Comparison of ENCODE assay signal across 8 cellular contexts in genomic region chr15:38563723-38564519, GRCh38. TPM values are rescaled to one million over a fixed set of nuclear protein-coding genes. Genes with fewer than 3 reads are reported as not detected.
DNase-seq lines count a peak whose midpoint lies in the region; ATAC-seq and TF ChIP-seq lines count a peak whose summit lies in the region.

No MANE protein-coding gene starts in this region.

- H3K27ac ChIP-seq in adrenal gland (no peak overlapping the region), hepatocyte (no peak overlapping the region)

- H3K4me3 ChIP-seq in adrenal gland (peak overlapping the region in 3 of 4 donors; percentile 4 to 70 (median 57)), hepatocyte (peak overlapping the region; percentile 72)

- H3K9me3 ChIP-seq in adrenal gland (replicated peaks in 1 of 3) (no peaks in the 10 kb centered on the region), hepatocyte (ENCODE audit: low read depth) (no peaks in the 10 kb centered on the region)

- H3K4me1 ChIP-seq in adrenal gland (replicated peaks in 1 of 2) = peaks cover 0 to 12% of the 10 kb centered on the region in 2 donors
- no peaks in the 10 kb centered on the region for H3K4me1 ChIP-seq in hepatocyte (ENCODE audit: insufficient read depth)

- H3K9me2 ChIP-seq in hepatocyte (replicated peaks; ENCODE audit: insufficient read depth) = no peaks in the 10 kb centered on the region

- TF ChIP-seq CTCF in GM20000 (IDR thresholded peaks at IDR 0.05; ENCODE audit: extremely low read depth, missing control alignments) (peak; percentile 96), adrenal gland (IDR thresholded peaks at IDR 0.05) (peak; percentile 60 to 84 (median 76)), hepatocyte (IDR thresholded peaks at IDR 0.05; ENCODE audit: poor library complexity) (peak; percentile 92)

- no peak for TF ChIP-seq POLR2A in adrenal gland (IDR thresholded peaks at IDR 0.05)

- H3K27me3 ChIP-seq in adrenal gland (peaks cover 10% of the 10 kb centered on the region), hepatocyte (peaks cover 52% of the 10 kb centered on the region)

- in situ Hi-C loops in Caki2 (cut with HindIII; ENCODE audit: low pct_unique_long_range_greater_than_20kb, low sequenced_read_pairs) = no loop called here

- no peaks in the 10 kb centered on the region for H3K36me3 ChIP-seq in adrenal gland (replicated peaks in 1 of 2)
- H3K36me3 ChIP-seq in hepatocyte (replicated peaks; ENCODE audit: insufficient read depth, low read depth) = no peaks in the 10 kb centered on the region

- intact Hi-C loops in adrenal gland (cut with DNase I) = loop anchor here (5.0 to 10.0 kb wide), 2 partner anchors 111 to 118 kb away; no protein-coding TSS in a partner anchor
- intact Hi-C loops in sciatic nerve (cut with DNase I) = loop anchor here (10.0 kb wide), 1 partner anchor 121 kb away; no protein-coding TSS in a partner anchor

- no peaks in the 10 kb centered on the region for H3K79me2 ChIP-seq in hepatocyte

- DNase-seq in Caki2 (ENCODE audit: low read depth) = peak; percentile 56
- DNase-seq in GM20000 (ENCODE audit: low spot score) = peak; percentile 86
- peak; percentile 75 for DNase-seq in HT-29 (ENCODE audit: low spot score)
- DNase-seq in SW480 (ENCODE audit: low spot score) = peak; percentile 38
- DNase-seq in adrenal gland = peak; percentile 59 to 75 (median 66)
- DNase-seq in hepatocyte (ENCODE audit: low spot score) = peak; percentile 83
- peak; percentile 78 for DNase-seq in sciatic nerve (ENCODE audit: low spot score)
- no peak for DNase-seq in NCI-H2107 treated with DMSO at 0.1 percent for 48 hours (lab: John Stamatoyannopoulos, UW; ENCODE audit: unreplicated experiment)

- peak; percentile 84 for ATAC-seq in sciatic nerve

- H4K20me1 ChIP-seq in hepatocyte (ENCODE audit: insufficient read depth, poor library complexity, severe bottlenecking) = no peaks in the 10 kb centered on the region

- H2AFZ ChIP-seq in hepatocyte = peak overlapping the region; percentile 86

- H3K4me2 ChIP-seq in hepatocyte = peak overlapping the region; percentile 100

- 11 to 57% (median 13%) methylated on average over 11 to 59 of the region's 59 CpGs for WGBS in adrenal gland, 4 donors
- WGBS in hepatocyte (ENCODE audit: low lambda C conversion rate, missing lambda C conversion rate) = 24% methylated on average over 26 of the region's 59 CpGs

RNA-seq across cellular contexts. Expression of gene RASGRP1, which starts 0.7 kb away (rescaled TPM):
- total RNA-seq in Caki2 (2014; rRNA removed; shearing (Covaris generic); ENCODE audit: low replicate concordance) = 0.30 and 2.5 TPM in 2 replicates
- total RNA-seq in HT-29 (2014; rRNA removed; shearing (Covaris generic)) = 0.08 and 1.3 TPM in 2 replicates
- total RNA-seq in adrenal gland = 1 to 10 TPM in 3 of 8 donors, under 1 TPM in 5; 0.42 to 2.8 (median 0.86) TPM
- under 1 TPM; 0.13 to 0.42 (median 0.16) TPM for polyA plus RNA-seq in adrenal gland
- total RNA-seq in hepatocyte = 0.53 and 2.4 TPM in 2 replicates
- 0.41 and 1.3 TPM in 2 replicates for polyA plus RNA-seq in hepatocyte
- total RNA-seq in sciatic nerve = 1.2 TPM
